ENCODE assay signal across 8 cellular contexts in genomic region chr2:166539340-166540162, GRCh38. TPM values are rescaled to one million over a fixed set of nuclear protein-coding genes. Genes with fewer than 3 reads are reported as not detected.
DNase-seq lines count a peak whose midpoint lies in the region; ATAC-seq and TF ChIP-seq lines count a peak whose summit lies in the region.

No MANE protein-coding gene starts in this region.

- peak; percentile 48 for DNase-seq in SIG-M5 treated with dmso at 0.1 percent for 504 hours (lab: John Stamatoyannopoulos, UW; ENCODE audit: unreplicated experiment)
- DNase-seq in SIG-M5 (lab: John Stamatoyannopoulos, UW), result no peak
- peak; percentile 90 for DNase-seq in NCI-H2227 treated with DMSO at 0.1 percent for 48 hours (lab: John Stamatoyannopoulos, UW)
- DNase-seq in amniotic epithelial cell (ENCODE audit: low read depth), result peak; percentile 54
- peak; percentile 74 for DNase-seq in hepatocyte (ENCODE audit: low spot score)
- DNase-seq in sciatic nerve (ENCODE audit: low spot score), result no peak

- no peaks in the 10 kb centered on the region for H3K4me1 ChIP-seq in hepatocyte (ENCODE audit: insufficient read depth)

- 33% methylated on average over 9 of the region's 9 CpGs for WGBS in hepatocyte (ENCODE audit: low lambda C conversion rate, missing lambda C conversion rate)

- no peak overlapping the region for H2AFZ ChIP-seq in hepatocyte

- TF ChIP-seq CTCF in hepatocyte (IDR thresholded peaks at IDR 0.05; ENCODE audit: poor library complexity), result peak; percentile 88

- H4K20me1 ChIP-seq in hepatocyte (ENCODE audit: insufficient read depth, poor library complexity, severe bottlenecking), result no peaks in the 10 kb centered on the region

- no peaks in the 10 kb centered on the region for H3K27me3 ChIP-seq in hepatocyte

- no peaks in the 10 kb centered on the region for H3K9me3 ChIP-seq in hepatocyte (ENCODE audit: low read depth)

- ATAC-seq in GM19397 (IDR thresholded peaks at IDR 0.05; ENCODE audit: unreplicated experiment) (peak; percentile 96), HG03280 (IDR thresholded peaks at IDR 0.05; ENCODE audit: unreplicated experiment) (peak; percentile 93), sciatic nerve (peak; percentile 78)

- H3K4me2 ChIP-seq in hepatocyte, result peak overlapping the region; percentile 50

- intact Hi-C loops in sciatic nerve (cut with DNase I), result no loop called here

- no peak overlapping the region for H3K4me3 ChIP-seq in hepatocyte

- no peaks in the 10 kb centered on the region for H3K36me3 ChIP-seq in hepatocyte (replicated peaks; ENCODE audit: insufficient read depth, low read depth)

- no peaks in the 10 kb centered on the region for H3K79me2 ChIP-seq in hepatocyte

- no peaks in the 10 kb centered on the region for H3K9me2 ChIP-seq in hepatocyte (replicated peaks; ENCODE audit: insufficient read depth)

- H3K27ac ChIP-seq in hepatocyte, result no peak overlapping the region

RNA-seq across cellular contexts. Expression of gene SCN7A, which starts 45.5 kb away (rescaled TPM):
- 4.9 and 5.0 TPM in 2 replicates for total RNA-seq in hepatocyte
- polyA plus RNA-seq in hepatocyte, result 0.29 and 0.63 TPM in 2 replicates
- 109 TPM for total RNA-seq in sciatic nerve

Comparison
In these comparisons a context has a peak if more than half of its experiments do, and no peak if none do; other contexts are left out.
1. DNase-seq: peak in SIG-M5 treated with dmso at 0.1 percent for 504 hours (single experiment), NCI-H2227 treated with DMSO at 0.1 percent for 48 hours (single experiment), amniotic epithelial cell (single experiment) and hepatocyte (single experiment); none in SIG-M5 (single experiment) and sciatic nerve (single experiment).
2. RNA of gene SCN7A, which starts 45.5 kb away (total RNA-seq): 109 TPM in sciatic nerve (single experiment); 4.9 to 5.0 TPM in hepatocyte; every median in the first group is over 10 times any median in the second.
3. Peak in every context shown above with its lines, with median percentiles within 50 percentile points of each other: ATAC-seq.